ENCODE assay signal across 31 cellular contexts in genomic region chr6:141229296-141229695, GRCh38.
"Had no signal": no experiment of that assay in that cellular context is flagged by ENCODE, and none has a peak within 500 bp of the region (broad histone marks: within the 10 kb centered on the region; RNA-seq: fewer than 3 reads in every experiment).

No MANE protein-coding gene starts in this region.

- H3K4me1 ChIP-seq: pancreas, prostate gland, spleen, suprapubic skin, testis, tibial artery, transverse colon, upper lobe of right lung, uterus had no signal

- H3K36me3 ChIP-seq: neutrophil, pancreas, prostate gland, spleen, suprapubic skin, tibial artery, transverse colon, upper lobe of right lung, uterus had no signal

- H3K4me1 Mint-ChIP-seq: naive thymus-derived CD8-positive, alpha-beta T cell; nephron progenitor cell; neural crest cell; stimulated activated memory B cell treated with anti-CD40 and anti-IgM and Interleukin-4, amounts not matched to agents 10 μg/mL and 1 μg/mL and 100 μg/mL, for 72 hours; stimulated activated naive CD8-positive, alpha-beta T cell treated with anti-CD3 and anti-CD28 coated beads, Interleukin-15, amount 100 ng/mL, for 72 hours had no signal

- H3K9me3 ChIP-seq: neutrophil, pancreas, prostate gland, suprapubic skin, testis, tibial artery, transverse colon, upper lobe of right lung, uterus had no signal

- ATAC-seq: naive thymus-derived CD8-positive, alpha-beta T cell; natural killer cell treated with Interleukin-12 subunit alpha and Interleukin-12 subunit beta and Interleukin-15 and Interleukin-18, amount 100 ng/mL, for 72 hours; pancreas; right cardiac atrium; sciatic nerve; stimulated activated memory B cell treated with anti-CD40 and anti-IgM and Interleukin-4, amounts not matched to agents 10 μg/mL and 1 μg/mL and 100 μg/mL, for 72 hours; stimulated activated naive CD8-positive, alpha-beta T cell treated with anti-CD3 and anti-CD28 coated beads, Interleukin-15, amount 100 ng/mL, for 72 hours; stimulated activated naive CD8-positive, alpha-beta T cell treated with anti-CD3 and anti-CD28 coated beads, Interleukin-15, Interleukin-2, amounts not matched to agents 100 U/mL and 50 U/mL, for 24 hours; upper lobe of right lung had no signal

- H3K4me3 ChIP-seq: pancreas, prostate gland, skin epidermis, smooth muscle cell, spleen, suprapubic skin, testis, tibial artery, transverse colon, upper lobe of right lung, uterus had no signal

- H3K27ac Mint-ChIP-seq: naive thymus-derived CD8-positive, alpha-beta T cell; natural killer cell treated with Interleukin-12 subunit alpha and Interleukin-12 subunit beta and Interleukin-15 and Interleukin-18, amount 100 ng/mL, for 72 hours; nephron progenitor cell; stimulated activated memory B cell treated with anti-CD40 and anti-IgM and Interleukin-4, amounts not matched to agents 10 μg/mL and 1 μg/mL and 100 μg/mL, for 72 hours; stimulated activated naive CD8-positive, alpha-beta T cell treated with anti-CD3 and anti-CD28 coated beads, Interleukin-15, amount 100 ng/mL, for 72 hours; type B pancreatic cell had no signal

- H3K27ac ChIP-seq: neutrophil, pancreas, prostate gland, skin epidermis, spleen, suprapubic skin, testis, tibial artery, transverse colon, upper lobe of right lung, uterus had no signal

- DNase-seq: naive thymus-derived CD8-positive, alpha-beta T cell; nephron progenitor cell; nucleus accumbens; pancreas; retina; right cardiac atrium; spleen; stimulated activated CD4-positive, alpha-beta T cell treated with anti-CD3 and anti-CD28 coated beads, Interleukin-12 subunit alpha, Interleukin-12 subunit beta, amount 100 ng/mL, for 4 hours; stimulated activated CD4-positive, alpha-beta T cell treated with anti-CD3 and anti-CD28 coated beads, Interleukin-1b, Interleukin-23, amount 100 ng/mL, for 48 hours; stimulated activated CD4-positive, alpha-beta T cell treated with anti-CD3 and anti-CD28 coated beads, Interleukin-4, amount 100 ng/mL, for 1 hour; stimulated activated CD4-positive, alpha-beta T cell treated with anti-CD3 and anti-CD28 coated beads, Interleukin-4, amount 100 ng/mL, for 4 hours; stimulated activated CD8-positive, alpha-beta memory T cell treated with anti-CD3 and anti-CD28 coated beads, Interleukin-4, amount 100 ng/mL, for 48 hours; stimulated activated naive CD4-positive, alpha-beta T cell; stimulated activated naive CD8-positive, alpha-beta T cell treated with anti-CD3 and anti-CD28 coated beads, Interleukin-15, amount 100 ng/mL, for 72 hours; stimulated activated naive CD8-positive, alpha-beta T cell treated with anti-CD3 and anti-CD28 coated beads, Interleukin-15, Interleukin-2, amounts not matched to agents 100 U/mL and 50 U/mL, for 24 hours; substantia nigra; testis; tibial artery; transverse colon; upper lobe of right lung; uterus had no signal

- H3K27me3 Mint-ChIP-seq: natural killer cell treated with Interleukin-12 subunit alpha and Interleukin-12 subunit beta and Interleukin-15 and Interleukin-18, amount 100 ng/mL, for 72 hours; stimulated activated memory B cell treated with anti-CD40 and anti-IgM and Interleukin-4, amounts not matched to agents 10 μg/mL and 1 μg/mL and 100 μg/mL, for 72 hours; stimulated activated naive CD8-positive, alpha-beta T cell treated with anti-CD3 and anti-CD28 coated beads, Interleukin-15, amount 100 ng/mL, for 72 hours; type B pancreatic cell had no signal

- H3K4me2 ChIP-seq: smooth muscle cell had no signal

- H3K4me3 Mint-ChIP-seq: naive thymus-derived CD8-positive, alpha-beta T cell; natural killer cell treated with Interleukin-12 subunit alpha and Interleukin-12 subunit beta and Interleukin-15 and Interleukin-18, amount 100 ng/mL, for 72 hours; nephron progenitor cell; neural crest cell; stimulated activated memory B cell treated with anti-CD40 and anti-IgM and Interleukin-4, amounts not matched to agents 10 μg/mL and 1 μg/mL and 100 μg/mL, for 72 hours; stimulated activated naive CD8-positive, alpha-beta T cell treated with anti-CD3 and anti-CD28 coated beads, Interleukin-15, amount 100 ng/mL, for 72 hours; type B pancreatic cell had no signal

- H3K36me3 Mint-ChIP-seq: naive thymus-derived CD8-positive, alpha-beta T cell; natural killer cell treated with Interleukin-12 subunit alpha and Interleukin-12 subunit beta and Interleukin-15 and Interleukin-18, amount 100 ng/mL, for 72 hours; stimulated activated memory B cell treated with anti-CD40 and anti-IgM and Interleukin-4, amounts not matched to agents 10 μg/mL and 1 μg/mL and 100 μg/mL, for 72 hours; type B pancreatic cell had no signal

- H3K27me3 ChIP-seq: neutrophil, pancreas, spleen, suprapubic skin, testis, tibial artery, transverse colon, upper lobe of right lung, uterus had no signal
